ENCODE assay signal across 27 cellular contexts in genomic region chr6:18349350-18349749, GRCh38.
"Had no signal": no experiment of that assay in that cellular context is flagged by ENCODE, and none has a peak within 500 bp of the region (broad histone marks: within the 10 kb centered on the region; RNA-seq: fewer than 3 reads in every experiment).

No MANE protein-coding gene starts in this region.

- H3K4me3 ChIP-seq: adrenal gland, lower lobe of right lung, smooth muscle cell had no signal

- H3K4me1 ChIP-seq: adrenal gland had no signal

- H3K27me3 ChIP-seq: adrenal gland had no signal

- H3K4me2 ChIP-seq: smooth muscle cell had no signal

- H3K9me3 Mint-ChIP-seq: activated naive CD4-positive, alpha-beta T cell treated with anti-CD3 and anti-CD28 coated beads, Interleukin-2, amount 50 U/mL, for 24 hours had no signal

- H3K4me1 Mint-ChIP-seq: activated naive CD4-positive, alpha-beta T cell treated with anti-CD3 and anti-CD28 coated beads, Interleukin-2, amount 50 U/mL, for 24 hours; immature natural killer cell had no signal

- H3K27ac Mint-ChIP-seq: activated naive CD4-positive, alpha-beta T cell treated with anti-CD3 and anti-CD28 coated beads, Interleukin-2, amount 50 U/mL, for 24 hours; immature natural killer cell; naive thymus-derived CD4-positive, alpha-beta T cell had no signal

- H3K9me3 ChIP-seq: adrenal gland, lower lobe of right lung had no signal

- H3K36me3 Mint-ChIP-seq: activated naive CD4-positive, alpha-beta T cell treated with anti-CD3 and anti-CD28 coated beads, Interleukin-2, amount 50 U/mL, for 24 hours; immature natural killer cell; naive thymus-derived CD4-positive, alpha-beta T cell had no signal

- H3K27ac ChIP-seq: adrenal gland, lower lobe of right lung, WERI-Rb-1 had no signal

- ATAC-seq: left lobe of liver; naive thymus-derived CD4-positive, alpha-beta T cell; sciatic nerve had no signal

- H3K36me3 ChIP-seq: adrenal gland, lower lobe of right lung, WERI-Rb-1 had no signal

- DNase-seq: activated CD4-positive, alpha-beta T cell treated with anti-CD3 and anti-CD28 coated beads, Interleukin-2, amount 50 U/mL, for 1 hour; activated CD4-positive, CD25-positive, alpha-beta regulatory T cell treated with anti-CD3 and anti-CD28 coated beads, Interleukin-2, amount 50 U/mL, for 72 hours; activated gamma-delta T cell treated with Interleukin-2 at 50 U/mL for 16 hours; activated T-cell treated with anti-CD3 and anti-CD28 coated beads, Interleukin-2, amount 50 U/mL, for 1 hour; adrenal gland; cerebellar nuclear complex; cortex of kidney; erythroblast; foreskin melanocyte; immature natural killer cell; lower lobe of right lung; naive thymus-derived CD4-positive, alpha-beta T cell; occipital lobe; posterior cingulate gyrus; stimulated activated CD4-positive, alpha-beta T cell treated with anti-CD3 and anti-CD28 coated beads, Interleukin-15, amount 100 ng/mL, for 24 hours; stimulated activated CD8-positive, alpha-beta memory T cell treated with anti-CD3 and anti-CD28 coated beads, Interleukin-4, amount 100 ng/mL, for 48 hours; stimulated activated naive CD4-positive, alpha-beta T cell treated with Interleukin-2 at 50 U/mL for 16 hours; T-helper 1 cell; WERI-Rb-1 had no signal

- H3K4me3 Mint-ChIP-seq: activated naive CD4-positive, alpha-beta T cell treated with anti-CD3 and anti-CD28 coated beads, Interleukin-2, amount 50 U/mL, for 24 hours; immature natural killer cell; naive thymus-derived CD4-positive, alpha-beta T cell; neural crest cell had no signal

- FAIRE-seq: astrocyte, TTC549, urothelium cell line had no signal
